Comparison of ENCODE assay signal across 2 cellular contexts in the genomic region with DNA sequence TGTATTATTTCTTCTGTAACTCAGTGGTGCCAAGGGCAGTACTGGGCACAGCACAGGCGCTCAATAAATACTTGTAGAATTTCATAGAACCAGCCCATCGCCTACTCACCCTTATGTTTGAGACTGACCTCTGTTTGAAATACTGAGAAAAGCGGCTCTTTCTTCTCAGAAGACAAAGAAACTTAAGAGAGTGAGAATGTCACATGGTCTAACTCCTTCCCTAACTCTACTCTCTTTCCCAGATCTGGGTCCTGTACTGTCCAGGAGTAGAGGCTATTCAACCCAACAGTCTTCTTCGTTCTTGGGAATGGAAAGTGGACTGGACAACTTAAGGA.
TF ChIP-seq lines count a peak whose summit lies in the region.

No MANE protein-coding gene starts in this region.

TF ChIP-seq in WTC11, 78 proteins besides CTCF, POLR2A, EP300 and RAD21:
- TF ChIP-seq ZBTB21 (CRISPR knock-in tag; IDR thresholded peaks at IDR 0.05; ENCODE audit: borderline replicate concordance) (no peak), ZNF416 (CRISPR knock-in tag; IDR thresholded peaks at IDR 0.05) (no peak), ZNF396 (CRISPR knock-in tag; IDR thresholded peaks at IDR 0.05; ENCODE audit: borderline replicate concordance) (no peak), TCF7 (CRISPR knock-in tag; IDR thresholded peaks at IDR 0.05; ENCODE audit: low read depth) (no peak), FOXK1 (CRISPR knock-in tag; IDR thresholded peaks at IDR 0.05) (no peak), ZNF423 (CRISPR knock-in tag; IDR thresholded peaks at IDR 0.05) (no peak), ZNF281 (CRISPR knock-in tag; IDR thresholded peaks at IDR 0.05) (no peak), ESRRA (CRISPR knock-in tag; IDR thresholded peaks at IDR 0.05; ENCODE audit: borderline replicate concordance) (no peak), E2F1 (CRISPR knock-in tag; IDR thresholded peaks at IDR 0.05) (no peak), CREB1 (CRISPR knock-in tag; IDR thresholded peaks at IDR 0.05) (no peak), PRRX2 (CRISPR knock-in tag; IDR thresholded peaks at IDR 0.05) (no peak)
- TF ChIP-seq, protein P1, sequence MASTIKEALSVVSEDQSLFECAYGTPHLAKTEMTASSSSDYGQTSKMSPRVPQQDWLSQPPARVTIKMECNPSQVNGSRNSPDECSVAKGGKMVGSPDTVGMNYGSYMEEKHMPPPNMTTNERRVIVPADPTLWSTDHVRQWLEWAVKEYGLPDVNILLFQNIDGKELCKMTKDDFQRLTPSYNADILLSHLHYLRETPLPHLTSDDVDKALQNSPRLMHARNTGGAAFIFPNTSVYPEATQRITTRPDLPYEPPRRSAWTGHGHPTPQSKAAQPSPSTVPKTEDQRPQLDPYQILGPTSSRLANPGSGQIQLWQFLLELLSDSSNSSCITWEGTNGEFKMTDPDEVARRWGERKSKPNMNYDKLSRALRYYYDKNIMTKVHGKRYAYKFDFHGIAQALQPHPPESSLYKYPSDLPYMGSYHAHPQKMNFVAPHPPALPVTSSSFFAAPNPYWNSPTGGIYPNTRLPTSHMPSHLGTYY (CRISPR knock-in tag; IDR thresholded peaks at IDR 0.05) = no peak

TF ChIP-seq in H1, 55 proteins besides CTCF, POLR2A, EP300 and RAD21:
- TF ChIP-seq MAX (IDR thresholded peaks at IDR 0.05) = no peak
- TF ChIP-seq SAP30 (IDR thresholded peaks at IDR 0.05; ENCODE audit: insufficient read depth, insufficient replicate concordance, low read length) = no peak
- TF ChIP-seq JUN (IDR thresholded peaks at IDR 0.05; ENCODE audit: low read depth, low read length) = no peak
- TF ChIP-seq SIRT6 (IDR thresholded peaks at IDR 0.05; ENCODE audit: low read length) = no peak
- no peak for TF ChIP-seq FOSL1 (IDR thresholded peaks at IDR 0.05; ENCODE audit: insufficient read depth, low read depth, low read length)
- no peak for TF ChIP-seq SIN3A (conservative IDR thresholded peaks at IDR 0.05 in 1 of 2, IDR thresholded peaks at IDR 0.05 in 1 of 2; ENCODE audit: low read depth in 1 of 2, low read length in 2 of 2)
- TF ChIP-seq SP4 (IDR thresholded peaks at IDR 0.05; ENCODE audit: low read length) = no peak
- TF ChIP-seq SP1 (IDR thresholded peaks at IDR 0.05; ENCODE audit: low read depth, low read length) = no peak
- no peak for TF ChIP-seq KDM5A (IDR thresholded peaks at IDR 0.05; ENCODE audit: low read length)
- no peak for TF ChIP-seq GABPA (IDR thresholded peaks at IDR 0.05; ENCODE audit: borderline replicate concordance, insufficient read depth, low read length)
- TF ChIP-seq SUZ12 (IDR thresholded peaks at IDR 0.05; ENCODE audit: low read length) = no peak
- no peak for TF ChIP-seq EGR1 (IDR thresholded peaks at IDR 0.05; ENCODE audit: borderline replicate concordance, low read depth, low read length)
- TF ChIP-seq NRF1 (IDR thresholded peaks at IDR 0.05; ENCODE audit: low read depth, low read length) = no peak
- no peak for TF ChIP-seq POLR2AphosphoS5 (IDR thresholded peaks at IDR 0.05; ENCODE audit: low read depth, low read length)
- TF ChIP-seq TBP (IDR thresholded peaks at IDR 0.05; ENCODE audit: low read depth, low read length) = no peak
- TF ChIP-seq USF2 (IDR thresholded peaks at IDR 0.05; ENCODE audit: low read length) = no peak
- TF ChIP-seq CBX8 (IDR thresholded peaks at IDR 0.05; ENCODE audit: borderline replicate concordance, low read depth, low read length) = no peak
